Comparison of ENCODE assay signal across 8 cellular contexts in genomic region chr12:57522887-57523705, GRCh38. TPM values are rescaled to one million over a fixed set of nuclear protein-coding genes. Genes with fewer than 3 reads are reported as not detected.
DNase-seq lines count a peak whose midpoint lies in the region; FAIRE-seq and TF ChIP-seq lines count a peak whose summit lies in the region.

No MANE protein-coding gene starts in this region.

- peaks cover 2 to 22% of the 10 kb centered on the region in 2 experiments for H3K36me3 ChIP-seq in endothelial cell of umbilical vein (ENCODE audit: control insufficient read depth in 2 of 2, extremely low read depth in 1 of 2, insufficient read depth in 2 of 2, low read length in 2 of 2)
- H3K36me3 ChIP-seq in thyroid gland = peaks cover 24 to 29% of the 10 kb centered on the region in 2 donors

- H3K4me3 ChIP-seq in endothelial cell of umbilical vein (replicated peaks in 1 of 3; ENCODE audit: insufficient read depth in 1 of 3, low read depth in 1 of 3, low read length in 3 of 3) (peak overlapping the region; percentile 47 to 83 (median 50)), mononuclear cell (ENCODE audit: low read length) (peak overlapping the region; percentile 58), thyroid gland (replicated peaks in 1 of 3) (peak overlapping the region in 2 of 3 donors; percentile 69 to 73)

- 0 to 3% methylated on average over 8 to 15 of the region's 38 CpGs for WGBS in thyroid gland, 2 donors

- H3K9ac ChIP-seq in endothelial cell of umbilical vein (replicated peaks; ENCODE audit: extremely low read depth, insufficient read depth, low read length) = peak overlapping the region; percentile 75

- peak; percentile 82 for FAIRE-seq in endothelial cell of umbilical vein (lab: Jason Lieb, UNC)

- intact Hi-C loops in endothelial cell of umbilical vein (cut with micrococcal nuclease) = loop anchor here (5.0 kb wide), 1 partner anchor 36 kb away; the partner anchor contains the start of gene MARS1
- intact Hi-C loops in thyroid gland (cut with DNase I) = no loop called here

- POLR2A ChIA-PET in endothelial cell of umbilical vein (lab: Charles Lee) = interaction anchor here (0.9 kb wide), 2 partner anchors 20 to 23 kb away, joined by 5 to 8 read pairs; no protein-coding TSS in a partner anchor

- no peak for TF ChIP-seq POLR2A in endothelial cell of umbilical vein (IDR thresholded peaks at IDR 0.05; ENCODE audit: low read depth, low read length)
- no peak for TF ChIP-seq POLR2A in thyroid gland (IDR thresholded peaks at IDR 0.05)

- H2AFZ ChIP-seq in endothelial cell of umbilical vein (ENCODE audit: low read depth, low read length) = no peak overlapping the region

- CTCF ChIA-PET in endothelial cell of umbilical vein (lab: Charles Lee) = interaction anchor here (1.1 kb wide), 1 partner anchor 23 kb away, joined by 3 read pairs; no protein-coding TSS in a partner anchor

- H3K4me1 ChIP-seq in endothelial cell of umbilical vein (ENCODE audit: control insufficient read depth, extremely low read depth, insufficient read depth, low read length) = peaks cover 36% of the 10 kb centered on the region
- peaks cover 53% of the 10 kb centered on the region for H3K4me1 ChIP-seq in mononuclear cell (ENCODE audit: insufficient read depth, low read length)
- H3K4me1 ChIP-seq in thyroid gland = peaks cover 41 to 51% of the 10 kb centered on the region in 2 donors

- TF ChIP-seq CTCF in endothelial cell of umbilical vein (IDR thresholded peaks at IDR 0.05; ENCODE audit: extremely low read depth in 1 of 2, insufficient read depth in 1 of 2, low read depth in 1 of 2, low read length in 2 of 2) (peak in 1 of 2 donors; percentile 3), thyroid gland (IDR thresholded peaks at IDR 0.05) (no peak)

- H3K9me1 ChIP-seq in endothelial cell of umbilical vein (replicated peaks; ENCODE audit: control insufficient read depth, extremely low read depth, insufficient read depth, low read length) = no peaks in the 10 kb centered on the region

- peaks cover 41% of the 10 kb centered on the region for H3K79me2 ChIP-seq in endothelial cell of umbilical vein (ENCODE audit: control insufficient read depth, insufficient read depth, low read length)

- DNase-seq in EH (ENCODE audit: low read depth) (peak; percentile 56), MV-4-11 (lab: John Stamatoyannopoulos, UW) (peak; percentile 39), endothelial cell of umbilical vein (ENCODE audit: low read depth, low spot score) (peak; percentile 72), thyroid gland (peak; percentile 53 to 71), LoVo (ENCODE audit: low spot score) (no peak), HCEC 1CT (no peak)
- peak; percentile 33 for DNase-seq in activated CD4-positive, alpha-beta T cell treated with anti-CD3 and anti-CD28 coated beads, Interleukin-2, amount 50 U/mL, for 1 hour

- dilution Hi-C loops in endothelial cell of umbilical vein (cut with MboI; ENCODE audit: extremely low pct_ligation_motif_present, low sequenced_read_pairs) = no loop called here

- H3K27me3 ChIP-seq in endothelial cell of umbilical vein (ENCODE audit: control insufficient read depth in 2 of 2, insufficient read depth in 2 of 2, low read length in 2 of 2) = no peaks in the 10 kb centered on the region
- no peaks in the 10 kb centered on the region for H3K27me3 ChIP-seq in mononuclear cell (ENCODE audit: insufficient read depth, low read length)
- no peaks in the 10 kb centered on the region for H3K27me3 ChIP-seq in thyroid gland

- H3K9me3 ChIP-seq in endothelial cell of umbilical vein (replicated peaks; ENCODE audit: control insufficient read depth, insufficient read depth, low read length) (no peaks in the 10 kb centered on the region), mononuclear cell (ENCODE audit: low read depth, low read length) (no peaks in the 10 kb centered on the region), thyroid gland (no peaks in the 10 kb centered on the region)

- no peaks in the 10 kb centered on the region for H4K20me1 ChIP-seq in endothelial cell of umbilical vein (replicated peaks; ENCODE audit: control insufficient read depth, extremely low read depth, insufficient read depth, low read length)

- H3K27ac ChIP-seq in endothelial cell of umbilical vein (ENCODE audit: insufficient read depth, low read depth, low read length) (peak overlapping the region; percentile 27), thyroid gland (peak overlapping the region; percentile 93 to 99 (median 98))

- peak overlapping the region; percentile 81 for H3K4me2 ChIP-seq in endothelial cell of umbilical vein (ENCODE audit: insufficient read depth, low read length)

- BruUV-seq in endothelial cell of umbilical vein (replicated peaks; lab: Mats Ljungman, UMichigan) = no TSS peak

TF ChIP-seq in endothelial cell of umbilical vein, 7 proteins besides CTCF, POLR2A, EP300 and RAD21:
- TF ChIP-seq POLR2AphosphoS5 (IDR thresholded peaks at IDR 0.05; ENCODE audit: insufficient read depth, low read depth, low read length) (no peak), EZH2 (IDR thresholded peaks at IDR 0.05; ENCODE audit: borderline replicate concordance, low read depth, low read length, severe bottlenecking) (no peak), JUN (IDR thresholded peaks at IDR 0.05; ENCODE audit: borderline replicate concordance, insufficient read depth, insufficient read length, low read depth) (no peak), MAX (IDR thresholded peaks at IDR 0.05; ENCODE audit: insufficient read depth, insufficient read length) (no peak), GATA2 (IDR thresholded peaks at IDR 0.05; ENCODE audit: insufficient read depth, insufficient read length, low read depth, low read length) (no peak), MYC (IDR thresholded peaks at IDR 0.05; ENCODE audit: low read depth, low read length) (no peak), FOS (IDR thresholded peaks at IDR 0.05; ENCODE audit: borderline replicate concordance, insufficient read depth, low read length) (no peak)

RNA-seq across cellular contexts. Expression of gene MBD6, which starts 0.5 kb away (rescaled TPM):
- total RNA-seq in endothelial cell of umbilical vein (85.6 and 95.2 TPM in 2 replicates), mononuclear cell (10.6 TPM), thyroid gland (10 to 100 TPM; 18.9 to 59.7 (median 51.9) TPM)
- 8.5 and 10.6 TPM in 2 replicates for polyA plus RNA-seq in endothelial cell of umbilical vein
- polyA plus RNA-seq in endothelial cell of umbilical vein (2011; cell fraction: cytosol; rRNA removed) = 8.5 and 10.6 TPM in 2 replicates
- polyA plus RNA-seq in endothelial cell of umbilical vein (2011; cell fraction: nucleus; rRNA removed) = 52.4 and 65.4 TPM in 2 replicates
- 33.6 and 37.1 TPM in 2 replicates for polyA plus RNA-seq in endothelial cell of umbilical vein (2012)
- 6.7 and 17.1 TPM in 2 replicates for polyA minus RNA-seq in endothelial cell of umbilical vein
- polyA minus RNA-seq in endothelial cell of umbilical vein (2011; cell fraction: cytosol; rRNA and poly(A)+ RNA removed) = 16.9 TPM
- 19.2 and 25.4 TPM in 2 replicates for polyA minus RNA-seq in endothelial cell of umbilical vein (2011; cell fraction: nucleus; rRNA and poly(A)+ RNA removed)

RNA-seq across cellular contexts. Expression of gene DDIT3, which starts 2.8 kb away (rescaled TPM):
- total RNA-seq in endothelial cell of umbilical vein (9.8 and 13.7 TPM in 2 replicates), mononuclear cell (130 TPM), thyroid gland (10 to 100 TPM; 44.5 to 71.3 (median 53.8) TPM)
- 15.4 and 22.0 TPM in 2 replicates for polyA plus RNA-seq in endothelial cell of umbilical vein
- 28.7 and 29.2 TPM in 2 replicates for polyA plus RNA-seq in endothelial cell of umbilical vein (2011; cell fraction: cytosol; rRNA removed)
- 124 and 158 TPM in 2 replicates for polyA plus RNA-seq in endothelial cell of umbilical vein (2011; cell fraction: nucleus; rRNA removed)
- 16.0 and 23.6 TPM in 2 replicates for polyA plus RNA-seq in endothelial cell of umbilical vein (2012)
- polyA minus RNA-seq in endothelial cell of umbilical vein = 11.2 and 19.1 TPM in 2 replicates
- 23.7 TPM for polyA minus RNA-seq in endothelial cell of umbilical vein (2011; cell fraction: cytosol; rRNA and poly(A)+ RNA removed)
- 28.1 and 41.1 TPM in 2 replicates for polyA minus RNA-seq in endothelial cell of umbilical vein (2011; cell fraction: nucleus; rRNA and poly(A)+ RNA removed)

RNA-seq across cellular contexts. Expression of gene DCTN2, which starts 23.9 kb away (rescaled TPM):
- total RNA-seq in endothelial cell of umbilical vein (157 and 161 TPM in 2 replicates), mononuclear cell (52.2 TPM), thyroid gland (100 to 1,000 TPM; 164 to 199 (median 193) TPM)
- 146 and 234 TPM in 2 replicates for polyA plus RNA-seq in endothelial cell of umbilical vein
- 153 and 162 TPM in 2 replicates for polyA plus RNA-seq in endothelial cell of umbilical vein (2011; cell fraction: cytosol; rRNA removed)
- polyA plus RNA-seq in endothelial cell of umbilical vein (2011; cell fraction: nucleus; rRNA removed) = 181 and 198 TPM in 2 replicates
- polyA plus RNA-seq in endothelial cell of umbilical vein (2012) = 148 and 160 TPM in 2 replicates
- 158 and 160 TPM in 2 replicates for polyA minus RNA-seq in endothelial cell of umbilical vein
- 91.9 TPM for polyA minus RNA-seq in endothelial cell of umbilical vein (2011; cell fraction: cytosol; rRNA and poly(A)+ RNA removed)
- 62.7 and 86.8 TPM in 2 replicates for polyA minus RNA-seq in endothelial cell of umbilical vein (2011; cell fraction: nucleus; rRNA and poly(A)+ RNA removed)

RNA-seq across cellular contexts. Expression of gene KIF5A, which starts 26.7 kb away (rescaled TPM):
- 0.12 and 0.35 TPM in 2 replicates for total RNA-seq in endothelial cell of umbilical vein
- polyA plus RNA-seq in endothelial cell of umbilical vein = 0.05 and 0.07 TPM in 2 replicates
- 0.05 and 0.06 TPM in 2 replicates for polyA plus RNA-seq in endothelial cell of umbilical vein (2011; cell fraction: cytosol; rRNA removed)
- 0.36 and 0.75 TPM in 2 replicates for polyA plus RNA-seq in endothelial cell of umbilical vein (2011; cell fraction: nucleus; rRNA removed)
- polyA plus RNA-seq in endothelial cell of umbilical vein (2012) = 0.37 and 0.59 TPM in 2 replicates
- polyA minus RNA-seq in endothelial cell of umbilical vein = 0.13 and 0.34 TPM in 2 replicates
- polyA minus RNA-seq in endothelial cell of umbilical vein (2011; cell fraction: cytosol; rRNA and poly(A)+ RNA removed) = not detected
- polyA minus RNA-seq in endothelial cell of umbilical vein (2011; cell fraction: nucleus; rRNA and poly(A)+ RNA removed) = 0.05 and 0.19 TPM in 2 replicates
- total RNA-seq in mononuclear cell = 0.21 TPM
- total RNA-seq in thyroid gland = under 1 TPM; 0.34 to 0.67 (median 0.51) TPM

RNA-seq across cellular contexts. Expression of gene MARS1, which starts 35.2 kb away (rescaled TPM):
- total RNA-seq in endothelial cell of umbilical vein = 212 and 216 TPM in 2 replicates
- polyA plus RNA-seq in endothelial cell of umbilical vein = 98.8 and 118 TPM in 2 replicates
- 83.6 and 88.5 TPM in 2 replicates for polyA plus RNA-seq in endothelial cell of umbilical vein (2011; cell fraction: cytosol; rRNA removed)
- polyA plus RNA-seq in endothelial cell of umbilical vein (2011; cell fraction: nucleus; rRNA removed) = 558 and 575 TPM in 2 replicates
- 136 and 142 TPM in 2 replicates for polyA plus RNA-seq in endothelial cell of umbilical vein (2012)
- 174 and 202 TPM in 2 replicates for polyA minus RNA-seq in endothelial cell of umbilical vein
- 99.2 TPM for polyA minus RNA-seq in endothelial cell of umbilical vein (2011; cell fraction: cytosol; rRNA and poly(A)+ RNA removed)
- polyA minus RNA-seq in endothelial cell of umbilical vein (2011; cell fraction: nucleus; rRNA and poly(A)+ RNA removed) = 179 and 213 TPM in 2 replicates
- 90.3 TPM for total RNA-seq in mononuclear cell
- 100 to 1,000 TPM in 2 of 4 donors, 10 to 100 TPM in 2; 55.2 to 173 (median 97.8) TPM for total RNA-seq in thyroid gland

Comparison
In these comparisons a context has a peak if more than half of its experiments do, and no peak if none do; other contexts are left out.
1. DNase-seq: peak in EH (single experiment), MV-4-11 (single experiment), activated CD4-positive, alpha-beta T cell treated with anti-CD3 and anti-CD28 coated beads, Interleukin-2, amount 50 U/mL, for 1 hour (single experiment), endothelial cell of umbilical vein (single experiment) and thyroid gland (2 of 2); none in LoVo (single experiment) and HCEC 1CT (single experiment).
2. Peak in every context shown above with its lines, with median percentiles within 50 percentile points of each other: H3K4me3 ChIP-seq.